10 cellular contexts compared by ENCODE assay signal in genomic region chr7:142711722-142712616, GRCh38. TPM values are rescaled to one million over a fixed set of nuclear protein-coding genes. Genes with fewer than 3 reads are reported as not detected.
A peak's percentile ranks its signal among the peaks of the same experiment; 100 is the strongest.
DNase-seq lines count a peak whose midpoint lies in the region; ATAC-seq and TF ChIP-seq lines count a peak whose summit lies in the region.
"Had no signal": no experiment of that assay in that cellular context is flagged by ENCODE, and none has a peak within 500 bp of the region (broad histone marks: within the 10 kb centered on the region; RNA-seq: fewer than 3 reads in every experiment).

No MANE protein-coding gene starts in this region.

- TF ChIP-seq CTCF in activated CD8-positive, alpha-beta T cell treated with anti-CD3 and anti-CD28 coated beads for 36 hours (IDR thresholded peaks at IDR 0.05), result peak; percentile 66
- TF ChIP-seq CTCF in glutamatergic neuron (IDR thresholded peaks at IDR 0.05; ENCODE audit: partially characterized antibody, unreplicated experiment), result peak; percentile 56

- ATAC-seq in activated CD8-positive, alpha-beta T cell treated with anti-CD3 and anti-CD28 coated beads for 36 hours, result peak; percentile 90

- no peaks in the 10 kb centered on the region for H3K9me3 Mint-ChIP-seq in activated CD8-positive, alpha-beta T cell treated with anti-CD3 and anti-CD28 coated beads for 36 hours
- H3K9me3 Mint-ChIP-seq in glutamatergic neuron (ENCODE audit: unreplicated experiment), result no peaks in the 10 kb centered on the region
- H3K9me3 Mint-ChIP-seq: dendritic cell treated with granulocyte-macrophage colony-stimulating factor and Interleukin-4, amounts not matched to agents 40 ng/mL and 50 ng/mL, for 4 days had no signal

- H3K4me3 Mint-ChIP-seq in activated CD8-positive, alpha-beta T cell treated with anti-CD3 and anti-CD28 coated beads for 36 hours, result peak overlapping the region; percentile 82
- H3K4me3 Mint-ChIP-seq in glutamatergic neuron (ENCODE audit: unreplicated experiment), result no peak overlapping the region
- H3K4me3 Mint-ChIP-seq: dendritic cell treated with granulocyte-macrophage colony-stimulating factor and Interleukin-4, amounts not matched to agents 40 ng/mL and 50 ng/mL, for 4 days had no signal

- DNase-seq in activated CD4-positive, alpha-beta T cell treated with anti-CD3 and anti-CD28 coated beads for 1 hour, result peak; percentile 12
- DNase-seq in activated CD4-positive, alpha-beta T cell treated with anti-CD3 and anti-CD28 coated beads, Interleukin-2, amount 50 U/mL, for 1 hour, result no peak
- DNase-seq in Kasumi-1 (lab: John Stamatoyannopoulos, UW) (peak; percentile 73 to 79), glutamatergic neuron (no peak), stromal cell of bone marrow (ENCODE audit: low read depth) (peak; percentile 4), medulla oblongata (ENCODE audit: extremely low spot score) (no peak), SHP77 treated with DMSO at 0.1 percent for 48 hours (lab: John Stamatoyannopoulos, UW) (no peak)
- DNase-seq in activated CD8-positive, alpha-beta T cell treated with anti-CD3 and anti-CD28 coated beads for 36 hours, result peak; percentile 62

- POLR2A ChIA-PET in activated CD8-positive, alpha-beta T cell treated with anti-CD3 and anti-CD28 coated beads for 36 hours (lab: Charles Lee), result interaction anchor here (1.6 to 5.6 kb wide), 3 partner anchors 42 to 97 kb away, joined by 3 to 42 read pairs (median 8); no protein-coding TSS in a partner anchor

- CTCF ChIA-PET in activated CD8-positive, alpha-beta T cell treated with anti-CD3 and anti-CD28 coated beads for 36 hours (lab: Charles Lee), result interaction anchor here (0.7 to 4.7 kb wide), 14 partner anchors 10 to 122 kb away, joined by 3 to 30 read pairs (median 4); no protein-coding TSS in a partner anchor

- peak overlapping the region; percentile 90 for H3K27ac Mint-ChIP-seq in activated CD8-positive, alpha-beta T cell treated with anti-CD3 and anti-CD28 coated beads for 36 hours
- no peak overlapping the region for H3K27ac Mint-ChIP-seq in glutamatergic neuron (ENCODE audit: unreplicated experiment)
- H3K27ac Mint-ChIP-seq: dendritic cell treated with granulocyte-macrophage colony-stimulating factor and Interleukin-4, amounts not matched to agents 40 ng/mL and 50 ng/mL, for 4 days had no signal

- H3K36me3 Mint-ChIP-seq in activated CD8-positive, alpha-beta T cell treated with anti-CD3 and anti-CD28 coated beads for 36 hours (ENCODE audit: low read depth), result no peaks in the 10 kb centered on the region
- H3K36me3 Mint-ChIP-seq in glutamatergic neuron (ENCODE audit: unreplicated experiment), result no peaks in the 10 kb centered on the region

- H3K27me3 Mint-ChIP-seq in activated CD8-positive, alpha-beta T cell treated with anti-CD3 and anti-CD28 coated beads for 36 hours, result no peaks in the 10 kb centered on the region
- no peaks in the 10 kb centered on the region for H3K27me3 Mint-ChIP-seq in glutamatergic neuron (ENCODE audit: unreplicated experiment)

- peaks cover 50% of the 10 kb centered on the region for H3K4me1 Mint-ChIP-seq in activated CD8-positive, alpha-beta T cell treated with anti-CD3 and anti-CD28 coated beads for 36 hours (ENCODE audit: low read depth)
- no peaks in the 10 kb centered on the region for H3K4me1 Mint-ChIP-seq in glutamatergic neuron (ENCODE audit: low read depth, unreplicated experiment)

- intact Hi-C loops in activated CD8-positive, alpha-beta T cell treated with anti-CD3 and anti-CD28 coated beads for 36 hours (cut with micrococcal nuclease), result loop anchor here (2.0 kb wide), 2 partner anchors 71 to 97 kb away; no protein-coding TSS in a partner anchor

RNA-seq across cellular contexts. Expression of gene PRSS1, which starts 37.3 kb away (rescaled TPM):
- not detected for total RNA-seq in activated CD8-positive, alpha-beta T cell treated with anti-CD3 and anti-CD28 coated beads for 36 hours
- total RNA-seq in glutamatergic neuron (ENCODE audit: unreplicated experiment), result not detected
- total RNA-seq: temporal lobe had no signal

RNA-seq across cellular contexts. Expression of gene PRSS2, which starts 58.8 kb away (rescaled TPM):
- total RNA-seq in activated CD8-positive, alpha-beta T cell treated with anti-CD3 and anti-CD28 coated beads for 36 hours, result not detected
- not detected for total RNA-seq in glutamatergic neuron (ENCODE audit: unreplicated experiment)
- total RNA-seq: temporal lobe had no signal

Comparison
In these comparisons a context has a peak if more than half of its experiments do, and no peak if none do; other contexts are left out.
1. DNase-seq: peak in activated CD4-positive, alpha-beta T cell treated with anti-CD3 and anti-CD28 coated beads for 1 hour (single experiment), Kasumi-1 (2 of 2), activated CD8-positive, alpha-beta T cell treated with anti-CD3 and anti-CD28 coated beads for 36 hours (single experiment) and stromal cell of bone marrow (single experiment); none in activated CD4-positive, alpha-beta T cell treated with anti-CD3 and anti-CD28 coated beads, Interleukin-2, amount 50 U/mL, for 1 hour (single experiment), glutamatergic neuron (single experiment), medulla oblongata (single experiment) and SHP77 treated with DMSO at 0.1 percent for 48 hours (single experiment).